10 cellular contexts compared by ENCODE assay signal in genomic region chr14:38989917-38990546, GRCh38.
DNase-seq lines count a peak whose midpoint lies in the region; ATAC-seq and TF ChIP-seq lines count a peak whose summit lies in the region.
"Had no signal": no experiment of that assay in that cellular context is flagged by ENCODE, and none has a peak within 500 bp of the region (broad histone marks: within the 10 kb centered on the region; RNA-seq: fewer than 3 reads in every experiment).

No MANE protein-coding gene starts in this region.

- peaks cover 7% of the 10 kb centered on the region for H3K4me1 Mint-ChIP-seq in activated naive CD4-positive, alpha-beta T cell treated with anti-CD3 and anti-CD28 coated beads for 36 hours (ENCODE audit: low read depth)
- H3K4me1 Mint-ChIP-seq in H9 = peaks cover 0 to 3% of the 10 kb centered on the region in 2 experiments; a peak in 1 of 4 replicates

- no peaks in the 10 kb centered on the region for H3K79me2 ChIP-seq in H9 (ENCODE audit: insufficient read depth, low read length)

- H3K4me1 ChIP-seq in right cardiac atrium (ENCODE audit: control insufficient read depth, insufficient read depth, low read length) = peaks cover 2% of the 10 kb centered on the region
- no peaks in the 10 kb centered on the region for H3K4me1 ChIP-seq in upper lobe of right lung
- H3K4me1 ChIP-seq in gastrocnemius medialis = peaks cover 0 to 8% of the 10 kb centered on the region in 2 donors
- H3K4me1 ChIP-seq in H9 (ENCODE audit: insufficient read depth, low read length) = no peaks in the 10 kb centered on the region

- no peak overlapping the region for H2BK12ac ChIP-seq in H9 (ENCODE audit: insufficient read length, low read depth, low read length)

- H2BK120ac ChIP-seq in H9 (ENCODE audit: low read depth, low read length, poor library complexity, severe bottlenecking) = no peak overlapping the region

- in situ Hi-C loops in gastrocnemius medialis (cut with MboI; ENCODE audit: low sequenced_read_pairs in 4 of 4) = no loop called here

- no peak for TF ChIP-seq POLR2A in gastrocnemius medialis (IDR thresholded peaks at IDR 0.05)

- H2BK15ac ChIP-seq in H9 (ENCODE audit: low read depth, low read length) = no peak overlapping the region

- no peak overlapping the region for H4K8ac ChIP-seq in H9 (replicated peaks; ENCODE audit: insufficient read length, low read depth, low read length)

- H3K36me3 ChIP-seq in upper lobe of right lung (no peaks in the 10 kb centered on the region), gastrocnemius medialis (no peaks in the 10 kb centered on the region)

- no peak overlapping the region for H3K4me2 ChIP-seq in H9 (ENCODE audit: insufficient read depth, insufficient read length, low read length)

- peaks cover 4% of the 10 kb centered on the region for H3K27me3 Mint-ChIP-seq in activated naive CD4-positive, alpha-beta T cell treated with anti-CD3 and anti-CD28 coated beads for 36 hours (ENCODE audit: low read depth)
- H3K27me3 Mint-ChIP-seq in H9 (ENCODE audit: low read depth) = no peaks in the 10 kb centered on the region

- no peaks in the 10 kb centered on the region for H3K79me1 ChIP-seq in H9 (ENCODE audit: insufficient read depth, low read depth, low read length, poor library complexity, severe bottlenecking)

- no peak overlapping the region for H2AFZ ChIP-seq in H9 (ENCODE audit: low read length)

- no peak overlapping the region for H3K23ac ChIP-seq in H9 (ENCODE audit: insufficient read length, low read depth, low read length)

- no peak for DNase-seq in right cardiac atrium
- DNase-seq in cardiac septum (ENCODE audit: low spot score) = no peak
- DNase-seq in RPMI7951 (ENCODE audit: low read depth) = peak; percentile 18
- DNase-seq in upper lobe of right lung = no peak
- DNase-seq in activated naive CD4-positive, alpha-beta T cell treated with anti-CD3 and anti-CD28 coated beads for 36 hours = no peak
- DNase-seq in gastrocnemius medialis = no peak
- no peak for DNase-seq in H9
- DNase-seq: Calu3, NCI-H1417 treated with DMSO at 0.1 percent for 48 hours had no signal

- no peak overlapping the region for H2BK20ac ChIP-seq in H9 (ENCODE audit: low read depth, low read length, poor library complexity, severe bottlenecking)

- no peak overlapping the region for H3T11ph ChIP-seq in H9 (ENCODE audit: low read length)

- H3K27ac ChIP-seq in right cardiac atrium (ENCODE audit: low read length) = no peak overlapping the region
- no peak overlapping the region for H3K27ac ChIP-seq in upper lobe of right lung
- peak overlapping the region in 1 of 4 donors; percentile 16 for H3K27ac ChIP-seq in gastrocnemius medialis
- no peak overlapping the region for H3K27ac ChIP-seq in H9 (ENCODE audit: insufficient read length, low read depth, low read length)

- H3K23me2 ChIP-seq in H9 (ENCODE audit: insufficient read length, low read depth, low read length, poor library complexity, severe bottlenecking) = no peaks in the 10 kb centered on the region

- H3K4ac ChIP-seq in H9 (ENCODE audit: low read depth, low read length) = no peak overlapping the region

- 51% methylated on average over 2 of the region's 2 CpGs for WGBS in right cardiac atrium
- WGBS in H9 (ENCODE audit: extremely low coverage, insufficient read length, low lambda C conversion rate) = no CpG with 5 or more reads among the region's 2 CpGs

- no peak overlapping the region for H2AK5ac ChIP-seq in H9 (ENCODE audit: insufficient read length, low read length)

- H2BK5ac ChIP-seq in H9 (ENCODE audit: insufficient read length, low read length) = no peak overlapping the region

- H4K91ac ChIP-seq in H9 (ENCODE audit: insufficient read length, low read depth, low read length) = no peak overlapping the region

- no peaks in the 10 kb centered on the region for H3K36me3 Mint-ChIP-seq in activated naive CD4-positive, alpha-beta T cell treated with anti-CD3 and anti-CD28 coated beads for 36 hours (ENCODE audit: low read depth)
- H3K36me3 Mint-ChIP-seq in H9 (ENCODE audit: insufficient read depth in 1 of 3, low read depth in 3 of 3) = no peaks in the 10 kb centered on the region

- H3K27ac Mint-ChIP-seq in activated naive CD4-positive, alpha-beta T cell treated with anti-CD3 and anti-CD28 coated beads for 36 hours = no peak overlapping the region
- H3K27ac Mint-ChIP-seq in H9 = no peak overlapping the region

- ATAC-seq in right cardiac atrium (no peak), HG02973 (IDR thresholded peaks at IDR 0.05; ENCODE audit: unreplicated experiment) (peak; percentile 90), upper lobe of right lung (peak; percentile 39), gastrocnemius medialis (no peak)

- intact Hi-C loops in right cardiac atrium (cut with DNase I) (loop anchor here in 1 of 4 donors (10.0 kb wide), 1 partner anchor 115 kb away; no protein-coding TSS in a partner anchor), cardiac septum (cut with DNase I) (loop anchor here (5.0 to 10.0 kb wide), 2 partner anchors 113 to 625 kb away; no protein-coding TSS in a partner anchor), upper lobe of right lung (cut with DNase I) (no loop called here), gastrocnemius medialis (cut with DNase I; ENCODE audit: low total_unique reads) (no loop called here)
- intact Hi-C loops in activated naive CD4-positive, alpha-beta T cell treated with anti-CD3 and anti-CD28 coated beads for 36 hours (cut with micrococcal nuclease) = no loop called here

- no peak overlapping the region for H3K56ac ChIP-seq in H9 (ENCODE audit: insufficient read length, low read depth, low read length)

- no peak for TF ChIP-seq CTCF in upper lobe of right lung (IDR thresholded peaks at IDR 0.05)
- no peak for TF ChIP-seq CTCF in gastrocnemius medialis (IDR thresholded peaks at IDR 0.05 in 4 of 5, conservative IDR thresholded peaks at IDR 0.05 in 1 of 5)
- TF ChIP-seq CTCF in H9 (conservative IDR thresholded peaks at IDR 0.05) = no peak

- CTCF ChIA-PET in activated naive CD4-positive, alpha-beta T cell treated with anti-CD3 and anti-CD28 coated beads for 36 hours (lab: Charles Lee) = no interaction called here

- H3K4me3 ChIP-seq in right cardiac atrium (ENCODE audit: low read length) = peak overlapping the region; percentile 15
- H3K4me3 ChIP-seq in upper lobe of right lung = peak overlapping the region; percentile 1
- no peak overlapping the region for H3K4me3 ChIP-seq in gastrocnemius medialis

- H3K14ac ChIP-seq in H9 (ENCODE audit: insufficient read depth, low read length) = no peak overlapping the region

- H3K27me3 ChIP-seq in right cardiac atrium (ENCODE audit: control insufficient read depth, insufficient read depth) (no peaks in the 10 kb centered on the region), upper lobe of right lung (no peaks in the 10 kb centered on the region), gastrocnemius medialis (no peaks in the 10 kb centered on the region), H9 (ENCODE audit: insufficient read depth, low read length) (no peaks in the 10 kb centered on the region)

- H3K18ac ChIP-seq in H9 (ENCODE audit: insufficient read length, low read depth, low read length) = no peak overlapping the region

- H3K9me3 Mint-ChIP-seq in activated naive CD4-positive, alpha-beta T cell treated with anti-CD3 and anti-CD28 coated beads for 36 hours = no peaks in the 10 kb centered on the region
- no peaks in the 10 kb centered on the region for H3K9me3 Mint-ChIP-seq in H9

- H3K4me3 Mint-ChIP-seq in activated naive CD4-positive, alpha-beta T cell treated with anti-CD3 and anti-CD28 coated beads for 36 hours = no peak overlapping the region
- no peak overlapping the region for H3K4me3 Mint-ChIP-seq in H9

- H3K9me3 ChIP-seq in right cardiac atrium (ENCODE audit: control insufficient read depth, low read length) (no peaks in the 10 kb centered on the region), upper lobe of right lung (no peaks in the 10 kb centered on the region), gastrocnemius medialis (no peaks in the 10 kb centered on the region), H9 (ENCODE audit: control insufficient read depth, low read depth, low read length) (no peaks in the 10 kb centered on the region)

- H4K5ac ChIP-seq in H9 (ENCODE audit: insufficient read length, low read depth, low read length) = no peak overlapping the region

- no peak overlapping the region for H3K9ac ChIP-seq in H9 (ENCODE audit: extremely low read depth, insufficient read length, low read length)

- H4K20me1 ChIP-seq in H9 (ENCODE audit: control insufficient read depth, insufficient read depth, insufficient read length) = no peaks in the 10 kb centered on the region

Comparison
In these comparisons a context has a peak if more than half of its experiments do, and no peak if none do; other contexts are left out.
1. ATAC-seq: peak in HG02973 (single experiment) and upper lobe of right lung (single experiment); none in right cardiac atrium (0 of 2) and gastrocnemius medialis (0 of 2).
2. H3K4me3 ChIP-seq: peak in right cardiac atrium (single experiment) and upper lobe of right lung (single experiment); none in gastrocnemius medialis (0 of 4).